ENCODE assay signal across 1 cellular context in genomic region chr11:110208678-110209312, GRCh38.
TF ChIP-seq lines count a peak whose summit lies in the region.

No MANE protein-coding gene starts in this region.

TF ChIP-seq in H1, 55 proteins besides CTCF, POLR2A, EP300 and RAD21:
- TF ChIP-seq TAF1 (IDR thresholded peaks at IDR 0.05; ENCODE audit: low read depth, low read length) (0 out of 2 replicates have a peak, but pooled peaks have one; percentile 51), MAX (IDR thresholded peaks at IDR 0.05) (peak; percentile 10; the same call in 1 of the 2 replicates), TBP (IDR thresholded peaks at IDR 0.05; ENCODE audit: low read depth, low read length) (0 out of 2 replicates have a peak, but pooled peaks have one; percentile 15)
TF ChIP-seq in H1: peak in this region for 3; not testable (repeated sequence) for 52.
